Comparison of ENCODE assay signal across 20 cellular contexts in genomic region chr4:182825003-182825402, GRCh38.
"Had no signal": no experiment of that assay in that cellular context is flagged by ENCODE, and none has a peak within 500 bp of the region (broad histone marks: within the 10 kb centered on the region; RNA-seq: fewer than 3 reads in every experiment).

No MANE protein-coding gene starts in this region.

- H3K27me3 ChIP-seq: right atrium auricular region, sigmoid colon, stomach, upper lobe of left lung, vagina had no signal

- ATAC-seq: heart left ventricle, left lung, lower lobe of right lung had no signal

- DNase-seq: effector memory CD4-positive, alpha-beta T cell; heart left ventricle; hypothalamus; islet precursor cell; left lung; lower lobe of right lung; naive B cell; sigmoid colon; stimulated activated CD4-positive, alpha-beta T cell treated with anti-CD3 and anti-CD28 coated beads, Interleukin-2, amount 100 ng/mL, for 24 hours; stimulated activated CD4-positive, alpha-beta T cell treated with anti-CD3 and anti-CD28 coated beads, Interleukin-4, amount 100 ng/mL, for 4 hours; stimulated activated naive CD4-positive, alpha-beta T cell; stomach; substantia nigra; upper lobe of left lung had no signal

- H3K36me3 ChIP-seq: heart left ventricle, left lung, lower lobe of right lung, right atrium auricular region, sigmoid colon, stomach, thoracic aorta, upper lobe of left lung, vagina had no signal

- H3K4me3 ChIP-seq: heart left ventricle, left lung, lower lobe of right lung, right atrium auricular region, sigmoid colon, skin epidermis, stomach, thoracic aorta, upper lobe of left lung, vagina had no signal

- H3K27ac ChIP-seq: heart left ventricle, left lung, lower lobe of right lung, right atrium auricular region, sigmoid colon, skin epidermis, stomach, thoracic aorta, upper lobe of left lung, vagina had no signal

- H3K4me3 Mint-ChIP-seq: memory B cell, nephron had no signal

- H3K4me1 ChIP-seq: heart left ventricle, left lung, lower lobe of right lung, right atrium auricular region, sigmoid colon, stomach, upper lobe of left lung, vagina had no signal

- H3K27ac Mint-ChIP-seq: memory B cell had no signal

- H3K9me3 ChIP-seq: heart left ventricle, left lung, lower lobe of right lung, right atrium auricular region, sigmoid colon, stomach, thoracic aorta, upper lobe of left lung, vagina had no signal

- H3K9me3 Mint-ChIP-seq: memory B cell, naive B cell, nephron had no signal

- H3K36me3 Mint-ChIP-seq: memory B cell, naive B cell had no signal

- H3K4me1 Mint-ChIP-seq: memory B cell had no signal
